20 cellular contexts compared by ENCODE assay signal in genomic region chr10:43094091-43094484, GRCh38. TPM values are rescaled to one million over a fixed set of nuclear protein-coding genes. Genes with fewer than 3 reads are reported as not detected.
"Had no signal": no experiment of that assay in that cellular context is flagged by ENCODE, and none has a peak within 500 bp of the region (broad histone marks: within the 10 kb centered on the region; RNA-seq: fewer than 3 reads in every experiment).

No MANE protein-coding gene starts in this region.

- ATAC-seq: activated naive CD8-positive, alpha-beta T cell treated with anti-CD3 and anti-CD28 coated beads, Interleukin-2, amount 50 U/mL, for 24 hours; activated T-cell treated with anti-CD3 and anti-CD28 coated beads, Interleukin-2, amount 50 U/mL, for 4 hours had no signal

- H3K27ac Mint-ChIP-seq: activated CD4-positive, alpha-beta memory T cell treated with anti-CD3 and anti-CD28 coated beads for 36 hours; activated CD4-positive, alpha-beta T cell treated with anti-CD3 and anti-CD28 coated beads, Interleukin-2, amount 10 ng/mL, durations not matched to agents 7 days and 5 days; activated naive CD4-positive, alpha-beta T cell treated with anti-CD3 and anti-CD28 coated beads, Interleukin-2, amount 50 U/mL, for 72 hours; activated naive CD8-positive, alpha-beta T cell treated with anti-CD3 and anti-CD28 coated beads, Interleukin-2, amount 50 U/mL, for 24 hours had no signal

- H3K27ac ChIP-seq: VCaP had no signal

- H3K36me3 Mint-ChIP-seq: activated CD4-positive, alpha-beta memory T cell treated with anti-CD3 and anti-CD28 coated beads for 36 hours; activated naive CD4-positive, alpha-beta T cell treated with anti-CD3 and anti-CD28 coated beads, Interleukin-2, amount 50 U/mL, for 72 hours; brain had no signal

- DNase-seq: activated CD4-positive, alpha-beta memory T cell treated with anti-CD3 and anti-CD28 coated beads for 36 hours; activated CD4-positive, alpha-beta T cell treated with anti-CD3 and anti-CD28 coated beads, Interleukin-2, amount 10 ng/mL, durations not matched to agents 7 days and 5 days; activated CD4-positive, CD25-positive, alpha-beta regulatory T cell; activated CD8-positive, alpha-beta memory T cell treated with anti-CD3 and anti-CD28 coated beads for 24 hours; activated effector memory CD4-positive, alpha-beta T cell treated with anti-CD3 and anti-CD28 coated beads, Interleukin-2, amount 50 U/mL, for 16 hours; activated naive CD4-positive, alpha-beta T cell treated with Interleukin-2 at 50 U/mL for 16 hours; activated naive CD8-positive, alpha-beta T cell treated with anti-CD3 and anti-CD28 coated beads, Interleukin-2, amount 50 U/mL, for 24 hours; activated T-cell treated with anti-CD3 and anti-CD28 coated beads, Interleukin-2, amount 50 U/mL, for 4 hours; cortex of kidney; NCI-H1092; NCI-H1436; NCI-H187 treated with DMSO at 0.1 percent for 48 hours; NCI-H2081 treated with DMSO at 0.1 percent for 48 hours; T-helper 1 cell had no signal

- H3K4me3 Mint-ChIP-seq: activated CD4-positive, alpha-beta memory T cell treated with anti-CD3 and anti-CD28 coated beads for 36 hours; activated CD4-positive, alpha-beta T cell treated with anti-CD3 and anti-CD28 coated beads, Interleukin-2, amount 10 ng/mL, durations not matched to agents 7 days and 5 days; activated naive CD8-positive, alpha-beta T cell treated with anti-CD3 and anti-CD28 coated beads, Interleukin-2, amount 50 U/mL, for 24 hours; activated T-cell treated with anti-CD3 and anti-CD28 coated beads, Interleukin-2, amount 50 U/mL, for 4 hours; brain; central memory CD8-positive, alpha-beta T cell had no signal

- H3K9me3 Mint-ChIP-seq: activated CD4-positive, alpha-beta memory T cell treated with anti-CD3 and anti-CD28 coated beads for 36 hours; activated CD4-positive, alpha-beta T cell treated with anti-CD3 and anti-CD28 coated beads, Interleukin-2, amount 10 ng/mL, durations not matched to agents 7 days and 5 days; activated naive CD4-positive, alpha-beta T cell treated with anti-CD3 and anti-CD28 coated beads, Interleukin-2, amount 50 U/mL, for 72 hours; activated naive CD8-positive, alpha-beta T cell treated with anti-CD3 and anti-CD28 coated beads, Interleukin-2, amount 50 U/mL, for 24 hours; activated T-cell treated with anti-CD3 and anti-CD28 coated beads, Interleukin-2, amount 50 U/mL, for 4 hours; brain; central memory CD8-positive, alpha-beta T cell had no signal

- H3K4me1 Mint-ChIP-seq: activated CD4-positive, alpha-beta T cell treated with anti-CD3 and anti-CD28 coated beads, Interleukin-2, amount 10 ng/mL, durations not matched to agents 7 days and 5 days; activated naive CD8-positive, alpha-beta T cell treated with anti-CD3 and anti-CD28 coated beads, Interleukin-2, amount 50 U/mL, for 24 hours; central memory CD8-positive, alpha-beta T cell had no signal

RNA-seq across cellular contexts. Expression of gene RET, which starts 17.2 kb away (rescaled TPM):
- total RNA-seq: PC-3, SK-MEL-5 had no signal
